Comparison of ENCODE assay signal across 1 cellular context in genomic region chr1:93324486-93325464, GRCh38.
TF ChIP-seq lines count a peak whose summit lies in the region.

No MANE protein-coding gene starts in this region.

TF ChIP-seq in WTC11, 78 proteins besides CTCF, POLR2A, EP300 and RAD21 (continued from another document):
- no peak for TF ChIP-seq ZNF281 (CRISPR knock-in tag; IDR thresholded peaks at IDR 0.05)
- TF ChIP-seq RORB (CRISPR knock-in tag; IDR thresholded peaks at IDR 0.05) = no peak
- no peak for TF ChIP-seq EMX1 (CRISPR knock-in tag; IDR thresholded peaks at IDR 0.05)
- no peak for TF ChIP-seq ZMAT4 (CRISPR knock-in tag; IDR thresholded peaks at IDR 0.05)
- no peak for TF ChIP-seq AFF4 (CRISPR knock-in tag; IDR thresholded peaks at IDR 0.05; ENCODE audit: borderline replicate concordance)
- no peak for TF ChIP-seq ZNF416 (CRISPR knock-in tag; IDR thresholded peaks at IDR 0.05)
- TF ChIP-seq TEAD4 (CRISPR knock-in tag; IDR thresholded peaks at IDR 0.05) = no peak
- no peak for TF ChIP-seq MYBL2 (CRISPR knock-in tag; IDR thresholded peaks at IDR 0.05)
- no peak for TF ChIP-seq ZNF232 (CRISPR knock-in tag; IDR thresholded peaks at IDR 0.05)
- TF ChIP-seq ATF3 (CRISPR knock-in tag; conservative IDR thresholded peaks at IDR 0.05) = no peak
- TF ChIP-seq ETV6 (CRISPR knock-in tag; IDR thresholded peaks at IDR 0.05) = no peak
- no peak for TF ChIP-seq RELA (CRISPR knock-in tag; IDR thresholded peaks at IDR 0.05; ENCODE audit: borderline replicate concordance)
- TF ChIP-seq SMAD4 (CRISPR knock-in tag; IDR thresholded peaks at IDR 0.05) = no peak
- TF ChIP-seq ATF6 (CRISPR knock-in tag; IDR thresholded peaks at IDR 0.05) = no peak
